Comparison of ENCODE assay signal across 8 cellular contexts in genomic region chr4:71270901-71271300, GRCh38.
DNase-seq lines count a peak whose midpoint lies in the region; ATAC-seq and TF ChIP-seq lines count a peak whose summit lies in the region.

No MANE protein-coding gene starts in this region.

- DNase-seq in NCI-H526 (lab: John Stamatoyannopoulos, UW), result peak; percentile 3 to 19
- no peak for DNase-seq in NCI-H526 treated with DMSO at 0.1 percent for 48 hours (lab: John Stamatoyannopoulos, UW)
- peak; percentile 1 for DNase-seq in NCI-H128 (lab: John Stamatoyannopoulos, UW; ENCODE audit: unreplicated experiment)
- peak; percentile 19 for DNase-seq in epithelial cell of proximal tubule (ENCODE audit: low read depth)
- peak; percentile 2 for DNase-seq in stimulated activated CD8-positive, alpha-beta memory T cell treated with anti-CD3 and anti-CD28 coated beads, Interleukin-4, amount 100 ng/mL, for 24 hours (ENCODE audit: low read depth)
- no peak for DNase-seq in esophagus squamous epithelium (lab: John Stamatoyannopoulos, UW)
- DNase-seq in DMS114 treated with DMSO at 0.1 percent for 48 hours (lab: John Stamatoyannopoulos, UW; ENCODE audit: unreplicated experiment), result no peak

- H3K27ac ChIP-seq in esophagus squamous epithelium, result no peak overlapping the region

- WGBS in esophagus squamous epithelium, 2 donors, result 0 to 44% methylated on average over 1 of the region's 1 CpG

- H3K27me3 ChIP-seq in esophagus squamous epithelium, result no peaks in the 10 kb centered on the region

- H3K4me3 ChIP-seq in epithelial cell of proximal tubule (ENCODE audit: low read depth, low read length) (no peak overlapping the region), esophagus squamous epithelium (no peak overlapping the region)

- TF ChIP-seq CTCF in epithelial cell of proximal tubule (conservative IDR thresholded peaks at IDR 0.05; ENCODE audit: low read depth, low read length) (peak; percentile 75), esophagus squamous epithelium (IDR thresholded peaks at IDR 0.05) (peak in 1 of 6 experiments; percentile 26)

- H3K36me3 ChIP-seq in esophagus squamous epithelium, result no peaks in the 10 kb centered on the region

- peaks cover 0 to 22% (median 0%) of the 10 kb centered on the region in 3 donors for H3K4me1 ChIP-seq in esophagus squamous epithelium

- H3K9me3 ChIP-seq in esophagus squamous epithelium, result no peaks in the 10 kb centered on the region

- no peak for TF ChIP-seq POLR2A in esophagus squamous epithelium (IDR thresholded peaks at IDR 0.05)

- peak; percentile 45 for ATAC-seq in GM21381 (IDR thresholded peaks at IDR 0.05; ENCODE audit: unreplicated experiment)

- intact Hi-C loops in esophagus squamous epithelium (cut with DNase I), result no loop called here

Comparison
In these comparisons a context has a peak if more than half of its experiments do, and no peak if none do; other contexts are left out.
1. DNase-seq: peak in NCI-H526 (2 of 2), NCI-H128 (single experiment), epithelial cell of proximal tubule (single experiment) and stimulated activated CD8-positive, alpha-beta memory T cell treated with anti-CD3 and anti-CD28 coated beads, Interleukin-4, amount 100 ng/mL, for 24 hours (single experiment); none in NCI-H526 treated with DMSO at 0.1 percent for 48 hours (single experiment), esophagus squamous epithelium (single experiment) and DMS114 treated with DMSO at 0.1 percent for 48 hours (single experiment).